Comparison of ENCODE assay signal across 1 cellular context in genomic region chr19:15432629-15433518, GRCh38.
A peak's percentile ranks its signal among the peaks of the same experiment; 100 is the strongest.
TF ChIP-seq lines count a peak whose summit lies in the region.

No MANE protein-coding gene starts in this region.

TF ChIP-seq in endothelial cell of umbilical vein, 7 proteins besides CTCF, POLR2A, EP300 and RAD21 (continued from another document):
- TF ChIP-seq MYC (IDR thresholded peaks at IDR 0.05; ENCODE audit: low read depth, low read length) = peak; percentile 58
